Comparison of ENCODE assay signal across 11 cellular contexts in genomic region chr1:11784256-11784992, GRCh38. TPM values are rescaled to one million over a fixed set of nuclear protein-coding genes. Genes with fewer than 3 reads are reported as not detected.
DNase-seq lines count a peak whose midpoint lies in the region; ATAC-seq, FAIRE-seq and TF ChIP-seq lines count a peak whose summit lies in the region.
"Had no signal": no experiment of that assay in that cellular context is flagged by ENCODE, and none has a peak within 500 bp of the region (broad histone marks: within the 10 kb centered on the region; RNA-seq: fewer than 3 reads in every experiment).

No MANE protein-coding gene starts in this region.

- peak overlapping the region; percentile 37 for H3K4ac ChIP-seq in H1 (replicated peaks; ENCODE audit: insufficient read length, low read depth, low read length)

- H2BK20ac ChIP-seq in H1 (ENCODE audit: low read length), result peak overlapping the region; percentile 24; the same call in 1 of the 2 replicates

- TF ChIP-seq CTCF in SK-N-SH (IDR thresholded peaks at IDR 0.05), result no peak
- TF ChIP-seq CTCF in H1 (IDR thresholded peaks at IDR 0.05; ENCODE audit: control extremely low read depth in 1 of 3, insufficient read depth in 1 of 3, low read depth in 1 of 3, low read length in 3 of 3), result no peak
- TF ChIP-seq CTCF in tibial artery (IDR thresholded peaks at IDR 0.05), result no peak
- TF ChIP-seq CTCF in Peyer's patch (IDR thresholded peaks at IDR 0.05), result no peak

- H4K91ac ChIP-seq in H1 (replicated peaks; ENCODE audit: insufficient read length, low read length), result peak overlapping the region; percentile 67

- H2BK12ac ChIP-seq in H1 (ENCODE audit: low read depth, low read length), result peak overlapping the region; percentile 98

- peak overlapping the region; percentile 21 for H2BK120ac ChIP-seq in H1 (replicated peaks; ENCODE audit: low read depth, low read length)

- peaks cover 4% of the 10 kb centered on the region for H3F3A ChIP-seq in SK-N-SH (replicated peaks; ENCODE audit: insufficient read depth)

- peaks cover 4 to 9% (median 6%) of the 10 kb centered on the region in 7 donors for H3K4me1 Mint-ChIP-seq in naive thymus-derived CD4-positive, alpha-beta T cell

- H3K36me3 Mint-ChIP-seq in naive thymus-derived CD4-positive, alpha-beta T cell, result no peaks in the 10 kb centered on the region

- H3K27me3 ChIP-seq in SK-N-SH (ENCODE audit: insufficient read depth) (no peaks in the 10 kb centered on the region), H1 (replicated peaks in 1 of 4; ENCODE audit: control insufficient read depth in 3 of 4, extremely low read depth in 1 of 4, insufficient read depth in 3 of 4, low read length in 3 of 4) (no peaks in the 10 kb centered on the region), tibial artery (no peaks in the 10 kb centered on the region), Peyer's patch (no peaks in the 10 kb centered on the region)
- H3K27me3 ChIP-seq in naive thymus-derived CD4-positive, alpha-beta T cell (ENCODE audit: control insufficient read depth in 2 of 2, insufficient read depth in 2 of 2, low read length in 2 of 2), result no peaks in the 10 kb centered on the region

- H2BK5ac ChIP-seq in H1 (ENCODE audit: low read depth, low read length), result peak overlapping the region; percentile 88; the same call in 1 of the 2 replicates

- peak overlapping the region; percentile 68; the same call in 1 of the 2 replicates for H2AK5ac ChIP-seq in H1 (ENCODE audit: low read depth, low read length)

- TF ChIP-seq RAD21 in SK-N-SH (IDR thresholded peaks at IDR 0.05; ENCODE audit: low read length) (no peak), H1 (IDR thresholded peaks at IDR 0.05 in 1 of 2, conservative IDR thresholded peaks at IDR 0.05 in 1 of 2; ENCODE audit: low read depth in 2 of 2, low read length in 2 of 2) (no peak)

- intact Hi-C loops in naive thymus-derived CD4-positive, alpha-beta T cell (cut with micrococcal nuclease), result loop anchor here in 1 of 2 donors (2.0 kb wide), 1 partner anchor 110 kb away; no protein-coding TSS in a partner anchor
- intact Hi-C loops in tibial artery (cut with DNase I; ENCODE audit: low total_unique reads), result no loop called here

- H2AFZ ChIP-seq in SK-N-SH (ENCODE audit: low read depth) (0 out of 2 replicates have a peak overlapping the region, but pooled peaks have one; percentile 22), H1 (ENCODE audit: low read length) (no peak overlapping the region)

- H3K9ac ChIP-seq in SK-N-SH (no peak overlapping the region), H1 (replicated peaks in 1 of 4; ENCODE audit: extremely low read depth in 1 of 4, low read depth in 3 of 4, low read length in 3 of 4) (no peak overlapping the region)

- H3K4me1 ChIP-seq in SK-N-SH (ENCODE audit: control insufficient read depth in 1 of 2, insufficient read depth in 2 of 2, low read depth in 1 of 2, low read length in 1 of 2), result peaks cover 0 to 24% of the 10 kb centered on the region in 2 experiments; a peak in 1 of 4 replicates
- peaks cover 7 to 34% (median 25%) of the 10 kb centered on the region in 4 experiments for H3K4me1 ChIP-seq in H1 (replicated peaks in 1 of 4; ENCODE audit: control insufficient read depth in 3 of 4, insufficient read depth in 4 of 4, low read length in 3 of 4)
- peaks cover 4 to 11% of the 10 kb centered on the region in 2 donors for H3K4me1 ChIP-seq in naive thymus-derived CD4-positive, alpha-beta T cell (ENCODE audit: control insufficient read depth in 2 of 2, insufficient read depth in 2 of 2, low read length in 2 of 2)
- H3K4me1 ChIP-seq in tibial artery, result peaks cover 6 to 45% (median 40%) of the 10 kb centered on the region in 4 donors
- peaks cover 0 to 37% (median 7%) of the 10 kb centered on the region in 4 donors for H3K4me1 ChIP-seq in Peyer's patch

- no peak overlapping the region for H3K4me2 ChIP-seq in SK-N-SH
- peak overlapping the region; percentile 3 to 58; a peak in 3 of 4 replicates for H3K4me2 ChIP-seq in H1 (ENCODE audit: insufficient read depth in 1 of 2, low read depth in 2 of 2, low read length in 2 of 2)

- H3K27ac Mint-ChIP-seq in naive thymus-derived CD4-positive, alpha-beta T cell, result peak overlapping the region in 1 of 9 donors; percentile 11

- no peak for FAIRE-seq in H1 (lab: Jason Lieb, UNC)

- H3K56ac ChIP-seq in H1 (replicated peaks; ENCODE audit: insufficient read length, low read depth, low read length), result no peak overlapping the region

- peak overlapping the region; percentile 80 for H4K8ac ChIP-seq in H1 (ENCODE audit: extremely low read depth, insufficient read depth, low read length)

- H3K18ac ChIP-seq in H1 (ENCODE audit: extremely low read depth, low read length), result peak overlapping the region; percentile 44

- no peaks in the 10 kb centered on the region for H3K27me3 Mint-ChIP-seq in naive thymus-derived CD4-positive, alpha-beta T cell

- no peak overlapping the region for H3K14ac ChIP-seq in H1 (ENCODE audit: insufficient read length)

- TF ChIP-seq POLR2A in H1 (IDR thresholded peaks at IDR 0.05; ENCODE audit: control extremely low read depth in 1 of 2, low read depth in 2 of 2, low read length in 2 of 2) (no peak), Peyer's patch (IDR thresholded peaks at IDR 0.05) (no peak)

- TF ChIP-seq EP300 in SK-N-SH (IDR thresholded peaks at IDR 0.05; ENCODE audit: borderline replicate concordance in 1 of 2, low read depth in 1 of 2, low read length in 1 of 2) (no peak), H1 (IDR thresholded peaks at IDR 0.05; ENCODE audit: borderline replicate concordance in 1 of 2, low read depth in 2 of 2, low read length in 2 of 2) (no peak)

- H3K27ac ChIP-seq in SK-N-SH (ENCODE audit: low read depth in 2 of 2, low read length in 1 of 2), result no peak overlapping the region
- H3K27ac ChIP-seq in H1 (ENCODE audit: low read depth, low read length), result no peak overlapping the region
- no peak overlapping the region for H3K27ac ChIP-seq in naive thymus-derived CD4-positive, alpha-beta T cell (ENCODE audit: low read depth, low read length)
- H3K27ac ChIP-seq in tibial artery, result peak overlapping the region; percentile 43 to 47
- peak overlapping the region in 2 of 4 donors; percentile 6 to 47 for H3K27ac ChIP-seq in Peyer's patch
- H3K27ac ChIP-seq: neutrophil had no signal

- no peak overlapping the region for H3K4me3 ChIP-seq in SK-N-SH (ENCODE audit: low read depth in 2 of 2, low read length in 1 of 2)
- peak overlapping the region in 1 of 4 experiments; percentile 34; a peak in 2 of 8 replicates for H3K4me3 ChIP-seq in H1 (ENCODE audit: extremely low read depth in 1 of 4, insufficient read depth in 2 of 4, low read depth in 3 of 4, low read length in 4 of 4)
- H3K4me3 ChIP-seq in naive thymus-derived CD4-positive, alpha-beta T cell (ENCODE audit: low read length), result peak overlapping the region; percentile 37
- H3K4me3 ChIP-seq in tibial artery, result peak overlapping the region in 1 of 2 donors; percentile 47
- H3K4me3 ChIP-seq in Peyer's patch, result peak overlapping the region in 2 of 4 donors; percentile 37 to 43

- no peaks in the 10 kb centered on the region for H3K79me1 ChIP-seq in H1 (ENCODE audit: low read depth, low read length)

- H3K23me2 ChIP-seq in H1 (ENCODE audit: low read depth, low read length), result no peaks in the 10 kb centered on the region

- POLR2A ChIA-PET in SK-N-SH (lab: Yijun Ruan, JAX) (interaction anchor here (1.2 kb wide), 1 partner anchor 11 kb away, joined by 4 read pairs; no protein-coding TSS in a partner anchor), H1 (lab: Charles Lee; ENCODE audit: partially characterized antibody) (interaction anchor here (1.0 to 2.0 kb wide), 9 partner anchors 10 to 125 kb away, joined by 3 to 9 read pairs (median 4); partner anchors contain the start of genes AGTRAP, CLCN6 and MTHFR), HEK293T (lab: Yijun Ruan, JAX) (no interaction called here)
- POLR2A ChIA-PET in naive thymus-derived CD4-positive, alpha-beta T cell (lab: Charles Lee), result interaction anchor here (0.9 kb wide), 1 partner anchor 19 kb away, joined by 3 read pairs; no protein-coding TSS in a partner anchor

- no peaks in the 10 kb centered on the region for H3K9me3 Mint-ChIP-seq in naive thymus-derived CD4-positive, alpha-beta T cell

- no peaks in the 10 kb centered on the region for H3K9me2 ChIP-seq in SK-N-SH

- H3K36me3 ChIP-seq in SK-N-SH (replicated peaks in 1 of 2; ENCODE audit: control insufficient read depth in 1 of 2, insufficient read depth in 2 of 2, low read length in 1 of 2) (no peaks in the 10 kb centered on the region), H1 (ENCODE audit: control insufficient read depth in 2 of 4, insufficient read depth in 4 of 4, low read length in 3 of 4) (no peaks in the 10 kb centered on the region), tibial artery (no peaks in the 10 kb centered on the region), Peyer's patch (no peaks in the 10 kb centered on the region)
- H3K36me3 ChIP-seq in naive thymus-derived CD4-positive, alpha-beta T cell (ENCODE audit: control insufficient read depth in 2 of 3, insufficient read depth in 3 of 3, low read length in 3 of 3), result peaks cover 0 to under 1% (median 0%) of the 10 kb centered on the region in 3 experiments

- H4K5ac ChIP-seq in H1 (ENCODE audit: insufficient read length, low read depth, low read length), result peak overlapping the region; percentile 8

- H3K9me3 ChIP-seq in SK-N-SH (no peaks in the 10 kb centered on the region), H1 (ENCODE audit: insufficient read depth in 2 of 2, low read depth in 1 of 2, low read length in 1 of 2) (no peaks in the 10 kb centered on the region), tibial artery (no peaks in the 10 kb centered on the region), Peyer's patch (no peaks in the 10 kb centered on the region)
- no peaks in the 10 kb centered on the region for H3K9me3 ChIP-seq in naive thymus-derived CD4-positive, alpha-beta T cell (ENCODE audit: control insufficient read depth in 2 of 3, low read length in 3 of 3)
- H3K9me3 ChIP-seq: neutrophil had no signal

- H4K20me1 ChIP-seq in SK-N-SH (ENCODE audit: insufficient read depth), result no peaks in the 10 kb centered on the region
- no peaks in the 10 kb centered on the region for H4K20me1 ChIP-seq in H1 (replicated peaks in 1 of 2; ENCODE audit: control insufficient read depth in 1 of 2, insufficient read depth in 2 of 2, low read length in 2 of 2)

- H2BK15ac ChIP-seq in H1 (ENCODE audit: low read length), result peak overlapping the region; percentile 24; the same call in 1 of the 2 replicates

- H3K79me2 ChIP-seq in SK-N-SH (ENCODE audit: insufficient read depth) (no peaks in the 10 kb centered on the region), H1 (ENCODE audit: control insufficient read depth in 1 of 2, insufficient read depth in 2 of 2, low read length in 2 of 2) (no peaks in the 10 kb centered on the region)

- CTCF ChIA-PET in SK-N-SH (lab: Yijun Ruan, JAX) (interaction anchor here (0.7 to 4.7 kb wide), 15 partner anchors 9 to 367 kb away, joined by 3 to 35 read pairs (median 5); partner anchors contain the start of genes CLCN6 and MTHFR), H1 (lab: Charles Lee; ENCODE audit: partially characterized antibody) (interaction anchor here (0.6 to 5.4 kb wide), 22 partner anchors 8 to 438 kb away, joined by 3 to 49 read pairs (median 4); partner anchors contain the start of genes CLCN6 and MTHFR), HEK293T (lab: Yijun Ruan, JAX) (interaction anchor here (0.6 to 1.5 kb wide), 6 partner anchors 8 to 110 kb away, joined by 3 to 8 read pairs (median 4); no protein-coding TSS in a partner anchor)
- CTCF ChIA-PET in naive thymus-derived CD4-positive, alpha-beta T cell (lab: Charles Lee), result interaction anchor here (0.7 to 1.5 kb wide), 3 partner anchors 13 to 21 kb away, joined by 3 to 5 read pairs (median 3); no protein-coding TSS in a partner anchor

- no peak for ATAC-seq in SK-N-SH treated with all-trans-retinoic acid at 6 μM for 48 hours
- peak; percentile 8 for ATAC-seq in naive thymus-derived CD4-positive, alpha-beta T cell

- no peak overlapping the region for H3K23ac ChIP-seq in H1 (ENCODE audit: insufficient read length)

- WGBS in SK-N-SH (ENCODE audit: low lambda C conversion rate), result 80% methylated on average over 14 of the region's 21 CpGs
- WGBS in H1 (ENCODE audit: extremely low coverage in 1 of 2, insufficient coverage in 1 of 2, insufficient read length in 1 of 2, insufficient replicate concordance in 2 of 2, low coverage in 1 of 2, low lambda C conversion rate in 2 of 2, missing lambda C conversion rate in 1 of 2), 2 experiments, result 81% methylated on average over 21 of the region's 21 CpGs; no CpG with 5 or more reads in 1 of the 2 experiments

- DNase-seq in SK-N-SH, result no peak
- DNase-seq in H1 (ENCODE audit: low read depth in 1 of 2, low spot score in 2 of 2), result peak in 1 of 2 experiments; percentile 64
- DNase-seq in naive thymus-derived CD4-positive, alpha-beta T cell, result no peak
- no peak for DNase-seq in tibial artery
- DNase-seq in Peyer's patch, result no peak
- no peak for DNase-seq in HEK293T (ENCODE audit: extremely low spot score)
- no peak for DNase-seq in amniotic stem cell (lab: John Stamatoyannopoulos, UW)
- DNase-seq: NCI-H748 treated with DMSO at 0.1 percent for 48 hours had no signal

- H3K4me3 Mint-ChIP-seq in naive thymus-derived CD4-positive, alpha-beta T cell, result peak overlapping the region in 5 of 10 donors; percentile 9 to 70 (median 60)

RNA-seq across cellular contexts. Expression of gene MTHFR, which starts 21.3 kb away (rescaled TPM):
- polyA plus RNA-seq in SK-N-SH (2012; rRNA removed), result 5.3 and 7.6 TPM in 2 replicates
- polyA plus RNA-seq in SK-N-SH (2012; cell fraction: cytosol; rRNA removed), result 2.8 and 3.5 TPM in 2 replicates
- 18.8 and 23.8 TPM in 2 replicates for polyA plus RNA-seq in SK-N-SH (2012; cell fraction: nucleus; rRNA removed)
- 17.9 and 18.5 TPM in 2 replicates for total RNA-seq in H1 (2021; fragmentation: NEBNext Ultra II Directional; extraction: Animal tissue kit (Norgen Biotek cat#: 25700))
- 8.7 and 11.6 TPM in 2 replicates for polyA plus RNA-seq in H1 (2011; rRNA removed)
- 11.6 TPM for polyA plus RNA-seq in H1 (2011; cell fraction: cytosol; rRNA removed)
- 25.9 TPM for polyA plus RNA-seq in H1 (2011; cell fraction: nucleus; rRNA removed)
- 8.8 to 11.6 TPM (median 10.6 TPM) in 4 replicates for polyA plus RNA-seq in H1 (2012, experiment 1 of 2)
- 9.7 TPM for polyA plus RNA-seq in H1 (2012, experiment 2 of 2)
- polyA plus RNA-seq in H1 (2013, experiment 1 of 2), result 7.9 TPM
- 6.8 TPM for polyA plus RNA-seq in H1 (2013, experiment 2 of 2)
- polyA minus RNA-seq in H1 (2011; rRNA and poly(A)+ RNA removed), result 27.2 and 30.4 TPM in 2 replicates
- 13.9 TPM for polyA minus RNA-seq in H1 (2011; cell fraction: cytosol; rRNA and poly(A)+ RNA removed)
- polyA minus RNA-seq in H1 (2011; cell fraction: nucleus; rRNA and poly(A)+ RNA removed), result 36.5 TPM
- 10 to 100 TPM; 31.0 to 64.4 (median 55.2) TPM for total RNA-seq in naive thymus-derived CD4-positive, alpha-beta T cell
- polyA plus RNA-seq in naive thymus-derived CD4-positive, alpha-beta T cell, result 10 to 100 TPM; 10.0 to 10.5 TPM
- 100 to 1,000 TPM in 1 of 4 donors, 10 to 100 TPM in 3; 82.0 to 130 (median 87.3) TPM for total RNA-seq in Peyer's patch

RNA-seq across cellular contexts. Expression of gene CLCN6, which starts 21.6 kb away (rescaled TPM):
- polyA plus RNA-seq in SK-N-SH (2012; rRNA removed) (7.4 and 8.3 TPM in 2 replicates), H1 (2011; rRNA removed) (15.7 and 20.4 TPM in 2 replicates)
- polyA plus RNA-seq in SK-N-SH (2012; cell fraction: cytosol; rRNA removed), result 4.3 and 4.7 TPM in 2 replicates
- 31.6 and 35.7 TPM in 2 replicates for polyA plus RNA-seq in SK-N-SH (2012; cell fraction: nucleus; rRNA removed)
- 25.5 and 26.0 TPM in 2 replicates for total RNA-seq in H1 (2021; fragmentation: NEBNext Ultra II Directional; extraction: Animal tissue kit (Norgen Biotek cat#: 25700))
- 14.5 TPM for polyA plus RNA-seq in H1 (2011; cell fraction: cytosol; rRNA removed)
- polyA plus RNA-seq in H1 (2011; cell fraction: nucleus; rRNA removed), result 56.9 TPM
- polyA plus RNA-seq in H1 (2012, experiment 1 of 2), result 16.3 to 19.7 TPM (median 17.9 TPM) in 4 replicates
- polyA plus RNA-seq in H1 (2012, experiment 2 of 2), result 5.3 TPM
- 25.9 TPM for polyA plus RNA-seq in H1 (2013, experiment 1 of 2)
- polyA plus RNA-seq in H1 (2013, experiment 2 of 2), result 26.7 TPM
- polyA minus RNA-seq in H1 (2011; rRNA and poly(A)+ RNA removed), result 14.1 and 19.6 TPM in 2 replicates
- 11.1 TPM for polyA minus RNA-seq in H1 (2011; cell fraction: cytosol; rRNA and poly(A)+ RNA removed)
- polyA minus RNA-seq in H1 (2011; cell fraction: nucleus; rRNA and poly(A)+ RNA removed), result 21.3 TPM
- total RNA-seq in naive thymus-derived CD4-positive, alpha-beta T cell, result 10 to 100 TPM; 13.3 to 23.0 (median 20.9) TPM
- polyA plus RNA-seq in naive thymus-derived CD4-positive, alpha-beta T cell, result 1 to 10 TPM; 3.4 to 3.6 TPM
- 10 to 100 TPM; 28.4 to 63.7 (median 30.2) TPM for total RNA-seq in Peyer's patch

RNA-seq across cellular contexts. Expression of gene C1orf167, which starts 22.4 kb away (rescaled TPM):
- polyA plus RNA-seq in SK-N-SH (2012; rRNA removed) (0.10 TPM in 1 of 2 replicates, not detected in the other), H1 (2011; rRNA removed) (0.67 and 0.70 TPM in 2 replicates)
- polyA plus RNA-seq in SK-N-SH (2012; cell fraction: cytosol; rRNA removed), result 0.05 TPM in 1 of 2 replicates, not detected in the other
- 0.07 and 0.08 TPM in 2 replicates for polyA plus RNA-seq in SK-N-SH (2012; cell fraction: nucleus; rRNA removed)
- 0.90 and 1.3 TPM in 2 replicates for total RNA-seq in H1 (2021; fragmentation: NEBNext Ultra II Directional; extraction: Animal tissue kit (Norgen Biotek cat#: 25700))
- 1.0 TPM for polyA plus RNA-seq in H1 (2011; cell fraction: cytosol; rRNA removed)
- polyA plus RNA-seq in H1 (2011; cell fraction: nucleus; rRNA removed), result 1.4 TPM
- 0.52 to 4.1 TPM (median 1.8 TPM) in 4 replicates for polyA plus RNA-seq in H1 (2012, experiment 1 of 2)
- polyA plus RNA-seq in H1 (2012, experiment 2 of 2), result 0.43 TPM
- polyA plus RNA-seq in H1 (2013, experiment 1 of 2), result 0.69 TPM
- 0.64 TPM for polyA plus RNA-seq in H1 (2013, experiment 2 of 2)
- polyA minus RNA-seq in H1 (2011; rRNA and poly(A)+ RNA removed), result 0.22 and 0.47 TPM in 2 replicates
- not detected for polyA minus RNA-seq in H1 (2011; cell fraction: cytosol; rRNA and poly(A)+ RNA removed)
- 1.2 TPM for polyA minus RNA-seq in H1 (2011; cell fraction: nucleus; rRNA and poly(A)+ RNA removed)
- total RNA-seq in naive thymus-derived CD4-positive, alpha-beta T cell, result under 1 TPM in 1 of 5 experiments, not detected in 4; 0.13 TPM
- polyA plus RNA-seq in naive thymus-derived CD4-positive, alpha-beta T cell, result under 1 TPM in 1 of 2 donors, not detected in 1; 0.45 TPM
- not detected for total RNA-seq in Peyer's patch
- total RNA-seq: H4 had no signal

RNA-seq across cellular contexts. Expression of gene AGTRAP, which starts 48.5 kb away (rescaled TPM):
- polyA plus RNA-seq in SK-N-SH (2012; rRNA removed) (45.1 and 66.2 TPM in 2 replicates), H1 (2011; rRNA removed) (192 and 261 TPM in 2 replicates)
- polyA plus RNA-seq in SK-N-SH (2012; cell fraction: cytosol; rRNA removed), result 24.0 and 36.4 TPM in 2 replicates
- polyA plus RNA-seq in SK-N-SH (2012; cell fraction: nucleus; rRNA removed), result 58.7 and 62.0 TPM in 2 replicates
- 69.7 and 70.9 TPM in 2 replicates for total RNA-seq in H1 (2021; fragmentation: NEBNext Ultra II Directional; extraction: Animal tissue kit (Norgen Biotek cat#: 25700))
- polyA plus RNA-seq in H1 (2011; cell fraction: cytosol; rRNA removed), result 143 TPM
- polyA plus RNA-seq in H1 (2011; cell fraction: nucleus; rRNA removed), result 170 TPM
- 62.9 to 98.6 TPM (median 90.5 TPM) in 4 replicates for polyA plus RNA-seq in H1 (2012, experiment 1 of 2)
- polyA plus RNA-seq in H1 (2012, experiment 2 of 2), result 114 TPM
- 85.2 TPM for polyA plus RNA-seq in H1 (2013, experiment 1 of 2)
- polyA plus RNA-seq in H1 (2013, experiment 2 of 2), result 106 TPM
- polyA minus RNA-seq in H1 (2011; rRNA and poly(A)+ RNA removed), result 53.6 and 60.7 TPM in 2 replicates
- polyA minus RNA-seq in H1 (2011; cell fraction: cytosol; rRNA and poly(A)+ RNA removed), result 48.1 TPM
- polyA minus RNA-seq in H1 (2011; cell fraction: nucleus; rRNA and poly(A)+ RNA removed), result 36.8 TPM
- total RNA-seq in naive thymus-derived CD4-positive, alpha-beta T cell, result 10 to 100 TPM; 28.2 to 82.5 (median 32.7) TPM
- polyA plus RNA-seq in naive thymus-derived CD4-positive, alpha-beta T cell, result 100 to 1,000 TPM in 1 of 2 donors, 10 to 100 TPM in 1; 96.9 to 108 TPM
- 10 to 100 TPM in 3 of 4 donors, 1 to 10 TPM in 1; 9.5 to 32.2 (median 25.5) TPM for total RNA-seq in Peyer's patch

Comparison
In these comparisons a context has a peak if more than half of its experiments do, and no peak if none do; other contexts are left out.
1. H3K27ac ChIP-seq: peak in tibial artery (2 of 2); none in SK-N-SH (0 of 2), H1 (single experiment) and naive thymus-derived CD4-positive, alpha-beta T cell (single experiment).